In genomic region chr10:124450010-124450782, GRCh38 we compare ENCODE assay signal across 8 cellular contexts. TPM values are rescaled to one million over a fixed set of nuclear protein-coding genes. Genes with fewer than 3 reads are reported as not detected.
DNase-seq lines count a peak whose midpoint lies in the region; ATAC-seq and TF ChIP-seq lines count a peak whose summit lies in the region.

TSS of gene NKX1-2 (minus strand) at chr10:124450035. CDS start at chr10:124449943, 92 bp downstream.

- peaks cover 21% of the 10 kb centered on the region for H3K4me1 Mint-ChIP-seq in activated naive CD4-positive, alpha-beta T cell treated with anti-CD3 and anti-CD28 coated beads, Interleukin-2, amount 50 U/mL, for 24 hours
- peaks cover 12% of the 10 kb centered on the region for H3K4me1 Mint-ChIP-seq in activated T-helper 2 cell treated with anti-CD3 and anti-CD28 coated beads, Interferon-gamma antibody, Interleukin-2, Interleukin-4, amounts not matched to agents 10 μg/mL and 5 μg/mL and 100 μg/mL, durations not matched to agents 14 hours and 24 hours and 36 hours (ENCODE audit: low read depth)

- H3K27me3 ChIP-seq in upper lobe of right lung: peaks cover 89% of the 10 kb centered on the region

- H3K4me3 ChIP-seq in upper lobe of right lung: no peak within 1 kb of the TSS

- no peak within 1 kb of the TSS for H3K27ac ChIP-seq in upper lobe of right lung

- no peaks in the 10 kb centered on the region for H3K9me3 Mint-ChIP-seq in activated naive CD4-positive, alpha-beta T cell treated with anti-CD3 and anti-CD28 coated beads, Interleukin-2, amount 50 U/mL, for 24 hours
- no peaks in the 10 kb centered on the region for H3K9me3 Mint-ChIP-seq in activated T-helper 2 cell treated with anti-CD3 and anti-CD28 coated beads, Interferon-gamma antibody, Interleukin-2, Interleukin-4, amounts not matched to agents 10 μg/mL and 5 μg/mL and 100 μg/mL, durations not matched to agents 14 hours and 24 hours and 36 hours

- H3K4me3 Mint-ChIP-seq in activated naive CD4-positive, alpha-beta T cell treated with anti-CD3 and anti-CD28 coated beads, Interleukin-2, amount 50 U/mL, for 24 hours: peak within 1 kb of the TSS; percentile 80
- peak within 1 kb of the TSS; percentile 8 for H3K4me3 Mint-ChIP-seq in activated T-helper 2 cell treated with anti-CD3 and anti-CD28 coated beads, Interferon-gamma antibody, Interleukin-2, Interleukin-4, amounts not matched to agents 10 μg/mL and 5 μg/mL and 100 μg/mL, durations not matched to agents 14 hours and 24 hours and 36 hours (ENCODE audit: low read depth)

- DNase-seq in activated naive CD4-positive, alpha-beta T cell (lab: John Stamatoyannopoulos, UW): no peak
- no peak for DNase-seq in activated T-helper 2 cell treated with anti-CD3 and anti-CD28 coated beads, Interferon-gamma antibody, Interleukin-2, Interleukin-4, amounts not matched to agents 10 μg/mL and 5 μg/mL and 100 μg/mL, durations not matched to agents 14 hours and 24 hours and 36 hours (ENCODE audit: low spot score)
- peak; percentile 84 for DNase-seq in iPS-NIHi7 (ENCODE audit: extremely low spot score)
- DNase-seq in upper lobe of right lung: no peak
- no peak for DNase-seq in glomerular visceral epithelial cell (ENCODE audit: extremely low spot score)
- no peak for DNase-seq in SHP77 (lab: John Stamatoyannopoulos, UW)

- H3K36me3 Mint-ChIP-seq in activated naive CD4-positive, alpha-beta T cell treated with anti-CD3 and anti-CD28 coated beads, Interleukin-2, amount 50 U/mL, for 24 hours: no peaks in the 10 kb centered on the region
- H3K36me3 Mint-ChIP-seq in activated T-helper 2 cell treated with anti-CD3 and anti-CD28 coated beads, Interferon-gamma antibody, Interleukin-2, Interleukin-4, amounts not matched to agents 10 μg/mL and 5 μg/mL and 100 μg/mL, durations not matched to agents 14 hours and 24 hours and 36 hours (ENCODE audit: low read depth): no peaks in the 10 kb centered on the region

- peaks cover 51% of the 10 kb centered on the region for H3K27me3 Mint-ChIP-seq in activated naive CD4-positive, alpha-beta T cell treated with anti-CD3 and anti-CD28 coated beads, Interleukin-2, amount 50 U/mL, for 24 hours
- peaks cover 81% of the 10 kb centered on the region for H3K27me3 Mint-ChIP-seq in activated T-helper 2 cell treated with anti-CD3 and anti-CD28 coated beads, Interferon-gamma antibody, Interleukin-2, Interleukin-4, amounts not matched to agents 10 μg/mL and 5 μg/mL and 100 μg/mL, durations not matched to agents 14 hours and 24 hours and 36 hours (ENCODE audit: low read depth)

- TF ChIP-seq CTCF in upper lobe of right lung (IDR thresholded peaks at IDR 0.05): no peak

- H3K27ac Mint-ChIP-seq in activated naive CD4-positive, alpha-beta T cell treated with anti-CD3 and anti-CD28 coated beads, Interleukin-2, amount 50 U/mL, for 24 hours: no peak within 1 kb of the TSS
- no peak within 1 kb of the TSS for H3K27ac Mint-ChIP-seq in activated T-helper 2 cell treated with anti-CD3 and anti-CD28 coated beads, Interferon-gamma antibody, Interleukin-2, Interleukin-4, amounts not matched to agents 10 μg/mL and 5 μg/mL and 100 μg/mL, durations not matched to agents 14 hours and 24 hours and 36 hours

- peaks cover 10% of the 10 kb centered on the region for H3K4me1 ChIP-seq in upper lobe of right lung

- no peaks in the 10 kb centered on the region for H3K9me3 ChIP-seq in upper lobe of right lung

- ATAC-seq in upper lobe of right lung: peak; percentile 24
- no peak for ATAC-seq in HG03095 (IDR thresholded peaks at IDR 0.05; ENCODE audit: unreplicated experiment)

- intact Hi-C loops in activated T-helper 2 cell treated with anti-CD3 and anti-CD28 coated beads, Interferon-gamma antibody, Interleukin-2, Interleukin-4, amounts not matched to agents 10 μg/mL and 5 μg/mL and 100 μg/mL, durations not matched to agents 14 hours and 24 hours and 36 hours (cut with micrococcal nuclease): loop anchor here (5.0 kb wide), 1 partner anchor 1298 kb away; the partner anchor contains the start of gene BUB3
- intact Hi-C loops in upper lobe of right lung (cut with DNase I): no loop called here

- H3K36me3 ChIP-seq in upper lobe of right lung: no peaks in the 10 kb centered on the region

RNA-seq across cellular contexts. Expression of gene NKX1-2, which starts in this region (rescaled TPM):
- total RNA-seq in activated T-helper 2 cell treated with anti-CD3 and anti-CD28 coated beads, Interferon-gamma antibody, Interleukin-2, Interleukin-4, amounts not matched to agents 10 μg/mL and 5 μg/mL and 100 μg/mL, durations not matched to agents 14 hours and 24 hours and 36 hours: not detected in 2 replicates
- total RNA-seq in upper lobe of right lung: not detected

Comparison
In these comparisons a context has a peak if more than half of its experiments do, and no peak if none do; other contexts are left out.
1. Peak in ATAC-seq in upper lobe of right lung; RNA of the gene not detected or under 1 TPM.